17 cellular contexts compared by ENCODE assay signal in the genomic region with DNA sequence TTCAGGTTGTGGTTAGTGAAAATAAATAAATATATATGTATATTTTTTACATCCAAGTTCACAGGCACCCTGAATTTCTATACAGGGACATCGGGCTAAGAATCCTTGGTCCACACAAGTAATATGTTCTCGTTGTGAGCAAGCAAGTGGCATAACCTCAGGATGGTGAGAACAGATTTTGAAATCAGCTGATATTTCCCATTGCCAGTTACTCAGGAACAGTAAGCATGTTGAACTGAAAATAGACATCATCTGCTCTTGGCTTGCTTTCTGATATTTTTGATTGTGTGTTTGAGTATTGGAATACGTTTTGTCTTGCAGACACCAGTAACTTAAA. TPM values are rescaled to one million over a fixed set of nuclear protein-coding genes. Genes with fewer than 3 reads are reported as not detected.
DNase-seq lines count a peak whose midpoint lies in the region; ATAC-seq, FAIRE-seq and TF ChIP-seq lines count a peak whose summit lies in the region.
"Had no signal": no experiment of that assay in that cellular context is flagged by ENCODE, and none has a peak within 500 bp of the region (broad histone marks: within the 10 kb centered on the region; RNA-seq: fewer than 3 reads in every experiment).

No MANE protein-coding gene starts in this region.

- dilution Hi-C loops in endothelial cell of umbilical vein (cut with MboI; ENCODE audit: extremely low pct_ligation_motif_present, low sequenced_read_pairs), result no loop called here

- H3K36me3 ChIP-seq in GM23248 (ENCODE audit: low read depth) (no peaks in the 10 kb centered on the region), endothelial cell of umbilical vein (ENCODE audit: control insufficient read depth in 2 of 2, extremely low read depth in 1 of 2, insufficient read depth in 2 of 2, low read length in 2 of 2) (no peaks in the 10 kb centered on the region), gastrocnemius medialis (no peaks in the 10 kb centered on the region)
- H3K36me3 ChIP-seq in CD8-positive, alpha-beta T cell (ENCODE audit: insufficient read depth, low read length), result no peaks in the 10 kb centered on the region
- H3K36me3 ChIP-seq: left lung had no signal

- FAIRE-seq in endothelial cell of umbilical vein (lab: Jason Lieb, UNC), result no peak
- FAIRE-seq: bronchial epithelial cell had no signal

- no TSS peak for BruUV-seq in endothelial cell of umbilical vein (replicated peaks; lab: Mats Ljungman, UMichigan)

- H4K20me1 ChIP-seq in GM23248 (ENCODE audit: insufficient read depth) (no peaks in the 10 kb centered on the region), endothelial cell of umbilical vein (replicated peaks; ENCODE audit: control insufficient read depth, extremely low read depth, insufficient read depth, low read length) (no peaks in the 10 kb centered on the region)

- in situ Hi-C loops in GM23248 (cut with MboI) (loop anchor here (10.0 kb wide), 1 partner anchor 58 kb away; no protein-coding TSS in a partner anchor), gastrocnemius medialis (cut with MboI; ENCODE audit: low sequenced_read_pairs in 4 of 4) (no loop called here)

- intact Hi-C loops in endothelial cell of umbilical vein (cut with micrococcal nuclease) (loop anchor here (2.0 kb wide), 1 partner anchor 58 kb away; no protein-coding TSS in a partner anchor), gastrocnemius medialis (cut with DNase I; ENCODE audit: low total_unique reads) (loop anchor here (2.0 kb wide), 1 partner anchor 24 kb away; no protein-coding TSS in a partner anchor), left colon (cut with DNase I, micrococcal nuclease) (no loop called here)
- intact Hi-C loops in CD8-positive, alpha-beta T cell (cut with DNase I, micrococcal nuclease), result no loop called here

- H3K27me3 ChIP-seq in GM23248 (replicated peaks; ENCODE audit: insufficient read depth), result no peaks in the 10 kb centered on the region
- H3K27me3 ChIP-seq in endothelial cell of umbilical vein (ENCODE audit: control insufficient read depth in 2 of 2, insufficient read depth in 2 of 2, low read length in 2 of 2), result no peaks in the 10 kb centered on the region
- no peaks in the 10 kb centered on the region for H3K27me3 ChIP-seq in gastrocnemius medialis
- H3K27me3 ChIP-seq in CD8-positive, alpha-beta T cell (ENCODE audit: insufficient read depth, low read length), result no peaks in the 10 kb centered on the region
- H3K27me3 ChIP-seq: left lung had no signal

- H3K9me3 ChIP-seq in GM23248 (ENCODE audit: low read depth), result no peaks in the 10 kb centered on the region
- no peaks in the 10 kb centered on the region for H3K9me3 ChIP-seq in endothelial cell of umbilical vein (replicated peaks; ENCODE audit: control insufficient read depth, insufficient read depth, low read length)
- no peaks in the 10 kb centered on the region for H3K9me3 ChIP-seq in gastrocnemius medialis
- no peaks in the 10 kb centered on the region for H3K9me3 ChIP-seq in CD8-positive, alpha-beta T cell (ENCODE audit: low read length)
- H3K9me3 ChIP-seq: Caco-2, left lung, mucosa of descending colon had no signal

- no peaks in the 10 kb centered on the region for H3K9me3 Mint-ChIP-seq in CD8-positive, alpha-beta T cell
- H3K9me3 Mint-ChIP-seq: activated B cell treated with CpG ODN at 0.5 μM for 24 hours; activated naive CD8-positive, alpha-beta T cell treated with anti-CD3 and anti-CD28 coated beads for 36 hours; activated T-helper 1 cell treated with anti-CD3 and anti-CD28 coated beads, Interleukin-12 subunit alpha, Interleukin-12 subunit beta, Interleukin-2, Interleukin-4 antibody, amounts not matched to agents 30 ng/mL and 10 ng/mL and 1 ng/mL, durations not matched to agents 14 hours and 24 hours and 36 hours; stimulated activated naive B cell treated with anti-CD40 and anti-IgM and Interleukin-4, amounts not matched to agents 10 μg/mL and 1 μg/mL and 100 μg/mL, for 72 hours had no signal

- ATAC-seq in gastrocnemius medialis (peak; percentile 72 to 91), left colon (no peak)
- no peak for ATAC-seq in CD8-positive, alpha-beta T cell
- ATAC-seq: stimulated activated naive B cell treated with anti-CD40 and anti-IgM and Interleukin-4, amounts not matched to agents 10 μg/mL and 1 μg/mL and 100 μg/mL, for 72 hours had no signal

- no peak overlapping the region for H3K4me3 Mint-ChIP-seq in CD8-positive, alpha-beta T cell
- H3K4me3 Mint-ChIP-seq: activated B cell treated with CpG ODN at 0.5 μM for 24 hours; activated naive CD8-positive, alpha-beta T cell treated with anti-CD3 and anti-CD28 coated beads for 36 hours; activated T-helper 1 cell treated with anti-CD3 and anti-CD28 coated beads, Interleukin-12 subunit alpha, Interleukin-12 subunit beta, Interleukin-2, Interleukin-4 antibody, amounts not matched to agents 30 ng/mL and 10 ng/mL and 1 ng/mL, durations not matched to agents 14 hours and 24 hours and 36 hours; stimulated activated naive B cell treated with anti-CD40 and anti-IgM and Interleukin-4, amounts not matched to agents 10 μg/mL and 1 μg/mL and 100 μg/mL, for 72 hours had no signal

- H3K27ac ChIP-seq in GM23248, result no peak overlapping the region
- H3K27ac ChIP-seq in endothelial cell of umbilical vein (ENCODE audit: insufficient read depth, low read depth, low read length), result peak overlapping the region; percentile 62
- H3K27ac ChIP-seq in gastrocnemius medialis, result peak overlapping the region; percentile 81 to 92 (median 90)
- H3K27ac ChIP-seq in CD8-positive, alpha-beta T cell (ENCODE audit: low read depth, low read length), result no peak overlapping the region

- H3K4me1 ChIP-seq in GM23248 (ENCODE audit: insufficient read depth) (peaks cover 16% of the 10 kb centered on the region), endothelial cell of umbilical vein (ENCODE audit: control insufficient read depth, extremely low read depth, insufficient read depth, low read length) (peaks cover 34% of the 10 kb centered on the region), gastrocnemius medialis (peaks cover 43 to 48% of the 10 kb centered on the region in 2 donors)
- no peaks in the 10 kb centered on the region for H3K4me1 ChIP-seq in CD8-positive, alpha-beta T cell (ENCODE audit: insufficient read depth, low read length)
- H3K4me1 ChIP-seq: Caco-2 had no signal

- no peak overlapping the region for H3K4me3 ChIP-seq in GM23248
- peak overlapping the region in 1 of 3 experiments; percentile 12 for H3K4me3 ChIP-seq in endothelial cell of umbilical vein (replicated peaks in 1 of 3; ENCODE audit: insufficient read depth in 1 of 3, low read depth in 1 of 3, low read length in 3 of 3)
- no peak overlapping the region for H3K4me3 ChIP-seq in gastrocnemius medialis
- no peak overlapping the region for H3K4me3 ChIP-seq in CD8-positive, alpha-beta T cell (ENCODE audit: low read depth, low read length)
- H3K4me3 ChIP-seq: left lung, mucosa of descending colon had no signal

- no peak overlapping the region for H3K9ac ChIP-seq in GM23248
- no peak overlapping the region for H3K9ac ChIP-seq in endothelial cell of umbilical vein (replicated peaks; ENCODE audit: extremely low read depth, insufficient read depth, low read length)

- H3K9me1 ChIP-seq in endothelial cell of umbilical vein (replicated peaks; ENCODE audit: control insufficient read depth, extremely low read depth, insufficient read depth, low read length), result no peaks in the 10 kb centered on the region

- H3K4me2 ChIP-seq in GM23248 (ENCODE audit: unreplicated experiment) (peak overlapping the region; percentile 38), endothelial cell of umbilical vein (ENCODE audit: insufficient read depth, low read length) (peak overlapping the region; percentile 60)

- POLR2A ChIA-PET in endothelial cell of umbilical vein (lab: Charles Lee), result no interaction called here
- POLR2A ChIA-PET in CD8-positive, alpha-beta T cell (lab: Charles Lee), result no interaction called here

- H2AFZ ChIP-seq in GM23248, result peak overlapping the region; percentile 17
- peak overlapping the region; percentile 6 for H2AFZ ChIP-seq in endothelial cell of umbilical vein (ENCODE audit: low read depth, low read length)

- TF ChIP-seq CTCF in endothelial cell of umbilical vein (IDR thresholded peaks at IDR 0.05; ENCODE audit: extremely low read depth in 1 of 2, insufficient read depth in 1 of 2, low read depth in 1 of 2, low read length in 2 of 2) (no peak), gastrocnemius medialis (IDR thresholded peaks at IDR 0.05 in 4 of 5, conservative IDR thresholded peaks at IDR 0.05 in 1 of 5) (no peak)
- TF ChIP-seq CTCF in CD8-positive, alpha-beta T cell (IDR thresholded peaks at IDR 0.05), result no peak

- no peaks in the 10 kb centered on the region for H3K9me2 ChIP-seq in GM23248 (ENCODE audit: insufficient read depth)

- H3K79me2 ChIP-seq in GM23248 (ENCODE audit: insufficient read depth) (no peaks in the 10 kb centered on the region), endothelial cell of umbilical vein (ENCODE audit: control insufficient read depth, insufficient read depth, low read length) (no peaks in the 10 kb centered on the region)

- no peak for TF ChIP-seq POLR2A in endothelial cell of umbilical vein (IDR thresholded peaks at IDR 0.05; ENCODE audit: low read depth, low read length)
- TF ChIP-seq POLR2A in gastrocnemius medialis (IDR thresholded peaks at IDR 0.05), result peak in 1 of 2 donors; percentile 39

- H3K4me1 Mint-ChIP-seq in CD8-positive, alpha-beta T cell (ENCODE audit: low read depth), result no peaks in the 10 kb centered on the region
- H3K4me1 Mint-ChIP-seq: activated B cell treated with CpG ODN at 0.5 μM for 24 hours had no signal

- H3K27ac Mint-ChIP-seq in CD8-positive, alpha-beta T cell, result no peak overlapping the region
- H3K27ac Mint-ChIP-seq: activated B cell treated with CpG ODN at 0.5 μM for 24 hours; activated naive CD8-positive, alpha-beta T cell treated with anti-CD3 and anti-CD28 coated beads for 36 hours; activated T-helper 1 cell treated with anti-CD3 and anti-CD28 coated beads, Interleukin-12 subunit alpha, Interleukin-12 subunit beta, Interleukin-2, Interleukin-4 antibody, amounts not matched to agents 30 ng/mL and 10 ng/mL and 1 ng/mL, durations not matched to agents 14 hours and 24 hours and 36 hours; stimulated activated naive B cell treated with anti-CD40 and anti-IgM and Interleukin-4, amounts not matched to agents 10 μg/mL and 1 μg/mL and 100 μg/mL, for 72 hours had no signal

- no peaks in the 10 kb centered on the region for H3K27me3 Mint-ChIP-seq in CD8-positive, alpha-beta T cell (ENCODE audit: low read depth)
- H3K27me3 Mint-ChIP-seq: activated B cell treated with CpG ODN at 0.5 μM for 24 hours; activated naive CD8-positive, alpha-beta T cell treated with anti-CD3 and anti-CD28 coated beads for 36 hours; stimulated activated naive B cell treated with anti-CD40 and anti-IgM and Interleukin-4, amounts not matched to agents 10 μg/mL and 1 μg/mL and 100 μg/mL, for 72 hours had no signal

- DNase-seq in GM23248 (peak; percentile 6), NCI-H446 treated with DMSO at 0.1 percent for 48 hours (lab: John Stamatoyannopoulos, UW) (peak; percentile 11), endothelial cell of umbilical vein (ENCODE audit: low read depth, low spot score) (peak; percentile 11), gastrocnemius medialis (no peak), left colon (no peak), NOMO-1 treated with DMSO at 0.1 percent for 48 hours (lab: John Stamatoyannopoulos, UW; ENCODE audit: unreplicated experiment) (no peak)
- no peak for DNase-seq in CD8-positive, alpha-beta T cell
- DNase-seq: activated B cell treated with CpG ODN at 0.5 μM for 24 hours; activated naive CD8-positive, alpha-beta T cell treated with anti-CD3 and anti-CD28 coated beads for 36 hours; Caco-2; left lung; mucosa of descending colon; NCI-H774; retina; stimulated activated naive B cell treated with anti-CD40 and anti-IgM and Interleukin-4, amounts not matched to agents 10 μg/mL and 1 μg/mL and 100 μg/mL, for 72 hours had no signal

- CTCF ChIA-PET in endothelial cell of umbilical vein (lab: Charles Lee), result interaction anchor here (1.3 kb wide), 1 partner anchor 21 kb away, joined by 3 read pairs; no protein-coding TSS in a partner anchor
- CTCF ChIA-PET in CD8-positive, alpha-beta T cell (lab: Charles Lee), result no interaction called here

- 80 to 84% methylated on average over 3 of the region's 3 CpGs for WGBS in GM23248 (ENCODE audit: low coverage in 1 of 2, low lambda C conversion rate in 2 of 2, missing lambda C conversion rate in 2 of 2), 2 experiments

- peaks cover 6% of the 10 kb centered on the region; the same call in 1 of the 2 replicates for H3F3A ChIP-seq in GM23248 (ENCODE audit: insufficient read depth)

- H3K36me3 Mint-ChIP-seq in CD8-positive, alpha-beta T cell, result peaks cover 18% of the 10 kb centered on the region

RNA-seq across cellular contexts. Expression of a gene that starts 48.6 kb away (rescaled TPM):
- 0.22 TPM in 1 of 2 replicates, not detected in the other for total RNA-seq in GM23248 (2014; rRNA removed; shearing (Covaris generic))
- polyA plus RNA-seq in GM23248 (2016; fragmentation: Nextera tagmentation; extraction: Ambion mirVana) (0.30 and 0.32 TPM in 2 replicates), endothelial cell of umbilical vein (0.05 and 0.06 TPM in 2 replicates)
- total RNA-seq in endothelial cell of umbilical vein (not detected in 2 replicates), gastrocnemius medialis (10 to 100 TPM in 1 of 4 donors, 1 to 10 TPM in 2, under 1 TPM in 1; 0.25 to 35.6 (median 4.8) TPM), left colon (1 to 10 TPM; 3.4 to 4.2 TPM)
- 0.05 and 0.06 TPM in 2 replicates for polyA plus RNA-seq in endothelial cell of umbilical vein (2011; cell fraction: cytosol; rRNA removed)
- 0.05 and 0.06 TPM in 2 replicates for polyA plus RNA-seq in endothelial cell of umbilical vein (2011; cell fraction: nucleus; rRNA removed)
- polyA plus RNA-seq in endothelial cell of umbilical vein (2012), result 0.12 and 0.25 TPM in 2 replicates
- not detected in 2 replicates for polyA minus RNA-seq in endothelial cell of umbilical vein
- not detected for polyA minus RNA-seq in endothelial cell of umbilical vein (2011; cell fraction: cytosol; rRNA and poly(A)+ RNA removed)
- not detected in 2 replicates for polyA minus RNA-seq in endothelial cell of umbilical vein (2011; cell fraction: nucleus; rRNA and poly(A)+ RNA removed)
- total RNA-seq in CD8-positive, alpha-beta T cell, result not detected
- total RNA-seq: activated B cell treated with CpG ODN at 0.5 μM for 24 hours; activated T-helper 1 cell treated with anti-CD3 and anti-CD28 coated beads, Interleukin-12 subunit alpha, Interleukin-12 subunit beta, Interleukin-2, Interleukin-4 antibody, amounts not matched to agents 30 ng/mL and 10 ng/mL and 1 ng/mL, durations not matched to agents 14 hours and 24 hours and 36 hours; bronchial epithelial cell; left lung had no signal

Comparison
In these comparisons a context has a peak if more than half of its experiments do, and no peak if none do; other contexts are left out.
1. DNase-seq: peak in GM23248 (single experiment), NCI-H446 treated with DMSO at 0.1 percent for 48 hours (single experiment) and endothelial cell of umbilical vein (single experiment); none in gastrocnemius medialis (0 of 2), left colon (0 of 2), CD8-positive, alpha-beta T cell (0 of 7) and NOMO-1 treated with DMSO at 0.1 percent for 48 hours (single experiment).
2. H3K27ac ChIP-seq: peak in endothelial cell of umbilical vein (single experiment) and gastrocnemius medialis (4 of 4); none in GM23248 (single experiment) and CD8-positive, alpha-beta T cell (single experiment).
3. ATAC-seq: peak in gastrocnemius medialis (2 of 2); none in left colon (single experiment) and CD8-positive, alpha-beta T cell (single experiment).
4. intact Hi-C loops: an anchor here in endothelial cell of umbilical vein (2.0 kb wide) and gastrocnemius medialis (2.0 kb wide); none called in left colon and CD8-positive, alpha-beta T cell.